Comparison of ENCODE assay signal across 8 cellular contexts in genomic region chr2:177618270-177619253, GRCh38.
DNase-seq lines count a peak whose midpoint lies in the region; ATAC-seq, FAIRE-seq and TF ChIP-seq lines count a peak whose summit lies in the region.

No MANE protein-coding gene starts in this region.

- peak overlapping the region; percentile 69 to 89 (median 77) for H3K4me2 ChIP-seq in BLaER1 treated with 17β-estradiol and CSF1 and Interleukin-3, amounts not matched to agents 10 nM and 100 nM
- H3K4me2 ChIP-seq in HepG2 (ENCODE audit: low read depth, low read length): peak overlapping the region; percentile 84

- peak; percentile 79 to 97 for TF ChIP-seq POLR2A in HepG2 (IDR thresholded peaks at IDR 0.05; ENCODE audit: insufficient read depth in 1 of 2, low read depth in 2 of 2, low read length in 2 of 2)

- peak overlapping the region; percentile 86 to 100 (median 96) for H3K27ac ChIP-seq in BLaER1 treated with 17β-estradiol and CSF1 and Interleukin-3, amounts not matched to agents 10 nM and 100 nM
- peak overlapping the region; percentile 92 for H3K27ac ChIP-seq in HepG2 (ENCODE audit: extremely low read length, insufficient read depth, low read length)

- intact Hi-C loops in HepG2 (cut with micrococcal nuclease; ENCODE audit: unreplicated experiment): no loop called here

- no peak for FAIRE-seq in HepG2 (lab: Jason Lieb, UNC)

- TF ChIP-seq CTCF in HepG2 (CRISPR knock-in tag; IDR thresholded peaks at IDR 0.05): peak; percentile 28

- H3K79me2 ChIP-seq in HepG2 (ENCODE audit: insufficient read depth, low read length): no peaks in the 10 kb centered on the region

- peaks cover 0 to 14% (median 0%) of the 10 kb centered on the region in 11 experiments; a peak in 5 of 22 replicates for H3K9me3 ChIP-seq in BLaER1 treated with 17β-estradiol and CSF1 and Interleukin-3, amounts not matched to agents 10 nM and 100 nM (replicated peaks in 1 of 11)
- no peaks in the 10 kb centered on the region for H3K9me3 ChIP-seq in HepG2 (ENCODE audit: low read length)

- in situ Hi-C loops in HepG2 (cut with HindIII; ENCODE audit: extremely low pct_ligation_motif_present, low pct_unique_long_range_greater_than_20kb): no loop called here

- H3K27me3 ChIP-seq in BLaER1 treated with 17β-estradiol and CSF1 and Interleukin-3, amounts not matched to agents 10 nM and 100 nM: no peaks in the 10 kb centered on the region
- H3K27me3 ChIP-seq in HepG2 (ENCODE audit: control insufficient read depth in 1 of 2, insufficient read depth in 2 of 2, low read length in 2 of 2): no peaks in the 10 kb centered on the region; a peak in 1 of 5 replicates

- CTCF ChIA-PET in HepG2 (lab: Yijun Ruan, JAX; ENCODE audit: low intra/inter-chr PET ratio, low total read pairs): no interaction called here

- POLR2A ChIA-PET in HepG2 (lab: Yijun Ruan, JAX): no interaction called here

- TF ChIP-seq EP300 in HepG2 (IDR thresholded peaks at IDR 0.05; ENCODE audit: low read depth in 2 of 2, low read length in 2 of 2): no peak; a peak in 1 of 4 replicates
- TF ChIP-seq EP300 in HepG2 (CRISPR knock-in tag; IDR thresholded peaks at IDR 0.05; ENCODE audit: borderline replicate concordance): no peak; the same call in 1 of the 2 replicates

- 6% methylated on average over 51 of the region's 76 CpGs for WGBS in HepG2 (ENCODE audit: low lambda C conversion rate)

- H3K9ac ChIP-seq in BLaER1 treated with 17β-estradiol and CSF1 and Interleukin-3, amounts not matched to agents 10 nM and 100 nM: peak overlapping the region; percentile 84 to 99 (median 91)
- H3K9ac ChIP-seq in HepG2 (ENCODE audit: insufficient read depth, low read depth, low read length): peak overlapping the region; percentile 95

- H3K4me3 ChIP-seq in BLaER1 treated with 17β-estradiol and CSF1 and Interleukin-3, amounts not matched to agents 10 nM and 100 nM: peak overlapping the region; percentile 61 to 78 (median 73)
- peak overlapping the region; percentile 78 to 84 (median 78) for H3K4me3 ChIP-seq in HepG2 (replicated peaks in 1 of 3; ENCODE audit: insufficient read depth in 1 of 3, low read depth in 2 of 3, low read length in 3 of 3)

- TF ChIP-seq RAD21 in HepG2 (CRISPR knock-in tag; IDR thresholded peaks at IDR 0.05): peak; percentile 22; the same call in 1 of the 2 replicates

- BruUV-seq in HepG2 (replicated peaks; lab: Mats Ljungman, UMichigan): TSS peak; percentile 56

- no peaks in the 10 kb centered on the region for H3K36me3 ChIP-seq in BLaER1 treated with 17β-estradiol and CSF1 and Interleukin-3, amounts not matched to agents 10 nM and 100 nM
- H3K36me3 ChIP-seq in HepG2 (replicated peaks in 1 of 2; ENCODE audit: control insufficient read depth in 1 of 2, insufficient read depth in 2 of 2, low read length in 2 of 2): no peaks in the 10 kb centered on the region

- peaks cover 0 to 22% (median 10%) of the 10 kb centered on the region in 10 experiments; a peak in 13 of 20 replicates for H3K4me1 ChIP-seq in BLaER1 treated with 17β-estradiol and CSF1 and Interleukin-3, amounts not matched to agents 10 nM and 100 nM
- peaks cover 24% of the 10 kb centered on the region for H3K4me1 ChIP-seq in HepG2 (ENCODE audit: insufficient read depth, low read length)

- peak overlapping the region; percentile 97 for H2AFZ ChIP-seq in HepG2 (ENCODE audit: low read length)

- no peaks in the 10 kb centered on the region for H4K20me1 ChIP-seq in BLaER1 treated with 17β-estradiol and CSF1 and Interleukin-3, amounts not matched to agents 10 nM and 100 nM
- no peaks in the 10 kb centered on the region for H4K20me1 ChIP-seq in HepG2 (ENCODE audit: insufficient read depth, low read length)

- ATAC-seq in GM19328 (IDR thresholded peaks at IDR 0.05; ENCODE audit: unreplicated experiment) (peak; percentile 97), HG03469 (IDR thresholded peaks at IDR 0.05; ENCODE audit: unreplicated experiment) (peak; percentile 87), HepG2 (peak; percentile 97)

- DNase-seq in NCI-H748 (lab: John Stamatoyannopoulos, UW; ENCODE audit: unreplicated experiment) (peak; percentile 94), dermis blood vessel endothelial cell (peak; percentile 92), HepG2 (ENCODE audit: low spot score) (peak; percentile 86)
- DNase-seq in activated CD4-positive, alpha-beta T cell treated with anti-CD3 and anti-CD28 coated beads, Interleukin-2, amount 50 U/mL, for 4 hours: peak; percentile 79 to 84
- DNase-seq in stimulated activated CD4-positive, alpha-beta T cell treated with anti-CD3 and anti-CD28 coated beads, Interleukin-2, amount 100 ng/mL, for 48 hours: peak; percentile 81 to 87

TF ChIP-seq in HepG2, 621 proteins besides CTCF, POLR2A, EP300 and RAD21 (continues in another document):
- TF ChIP-seq PPARG (CRISPR knock-in tag; conservative IDR thresholded peaks at IDR 0.05) (0 out of 2 replicates have a peak, but pooled peaks have one; percentile 22), U2AF1 (optimal IDR thresholded peaks at IDR 0.05; ENCODE audit: low read depth, low read length) (peak; percentile 82), ZNF430 (CRISPR knock-in tag; IDR thresholded peaks at IDR 0.05) (peak; percentile 65), DZIP1 (CRISPR knock-in tag; IDR thresholded peaks at IDR 0.05) (peak; percentile 70; the same call in 1 of the 2 replicates), REL (CRISPR knock-in tag; conservative IDR thresholded peaks at IDR 0.05) (peak; percentile 72; the same call in 1 of the 2 replicates), NCOA2 (CRISPR knock-in tag; IDR thresholded peaks at IDR 0.05) (peak; percentile 58), ARID5B (CRISPR knock-in tag; IDR thresholded peaks at IDR 0.05) (peak; percentile 63), ZNF549 (CRISPR knock-in tag; IDR thresholded peaks at IDR 0.05) (no peak), IRF2 (CRISPR knock-in tag; IDR thresholded peaks at IDR 0.05) (peak; percentile 96)

Comparison
In these comparisons a context has a peak if more than half of its experiments do, and no peak if none do; other contexts are left out.
1. Peak in every context shown above with its lines: DNase-seq, ATAC-seq, H3K4me3 ChIP-seq and H3K27ac ChIP-seq.